ENCODE assay signal across 10 cellular contexts in genomic region chr19:33438016-33438671, GRCh38.
A peak's percentile ranks its signal among the peaks of the same experiment; 100 is the strongest.
DNase-seq lines count a peak whose midpoint lies in the region; ATAC-seq and TF ChIP-seq lines count a peak whose summit lies in the region.
"Had no signal": no experiment of that assay in that cellular context is flagged by ENCODE, and none has a peak within 500 bp of the region (broad histone marks: within the 10 kb centered on the region; RNA-seq: fewer than 3 reads in every experiment).

No MANE protein-coding gene starts in this region.

- no peaks in the 10 kb centered on the region for H3K27me3 ChIP-seq in RWPE2 (ENCODE audit: insufficient read depth, poor library complexity, severe bottlenecking)
- H3K27me3 ChIP-seq in thyroid gland: no peaks in the 10 kb centered on the region
- H3K27me3 ChIP-seq: pancreas had no signal

- no peak for TF ChIP-seq POLR2A in thyroid gland (IDR thresholded peaks at IDR 0.05)

- ATAC-seq in RWPE2 (ENCODE audit: low read depth): peak; percentile 30; the same call in 2 of the 3 replicates
- no peak for ATAC-seq in left cardiac atrium
- no peak for ATAC-seq in GM19467 (IDR thresholded peaks at IDR 0.05; ENCODE audit: unreplicated experiment)
- ATAC-seq: K562, pancreas had no signal

- DNase-seq in NCI-H748 (lab: John Stamatoyannopoulos, UW; ENCODE audit: unreplicated experiment) (peak; percentile 17), NCI-H748 treated with DMSO at 0.1 percent for 48 hours (lab: John Stamatoyannopoulos, UW) (no peak), RWPE2 (ENCODE audit: low spot score) (peak; percentile 38), left cardiac atrium (peak; percentile 16), thyroid gland (peak; percentile 46 to 55), NCI-H1048 (lab: John Stamatoyannopoulos, UW) (no peak), AG08396 (ENCODE audit: low spot score) (no peak)

- intact Hi-C loops in left cardiac atrium (cut with DNase I) (no loop called here), thyroid gland (cut with DNase I) (no loop called here)

- H3K36me3 ChIP-seq in RWPE2 (ENCODE audit: low read depth): no peaks in the 10 kb centered on the region
- no peaks in the 10 kb centered on the region for H3K36me3 ChIP-seq in thyroid gland
- H3K36me3 ChIP-seq: pancreas had no signal

- H3K4me1 ChIP-seq in RWPE2 (ENCODE audit: insufficient read depth, poor library complexity, severe bottlenecking) (no peaks in the 10 kb centered on the region), thyroid gland (no peaks in the 10 kb centered on the region)
- H3K4me1 ChIP-seq: pancreas had no signal

- H3K27ac ChIP-seq in RWPE2 (ENCODE audit: poor library complexity, severe bottlenecking): no peak overlapping the region
- no peak overlapping the region for H3K27ac ChIP-seq in thyroid gland
- H3K27ac ChIP-seq: pancreas had no signal

- 21 to 56% methylated on average over 3 to 9 of the region's 10 CpGs for WGBS in thyroid gland, 2 donors

- H3K9me3 ChIP-seq in RWPE2 (ENCODE audit: severe bottlenecking) (no peaks in the 10 kb centered on the region), thyroid gland (no peaks in the 10 kb centered on the region)
- H3K9me3 ChIP-seq: pancreas had no signal

- H3K4me3 ChIP-seq in RWPE2 (ENCODE audit: severe bottlenecking) (no peak overlapping the region), thyroid gland (replicated peaks in 1 of 3) (no peak overlapping the region)
- H3K4me3 ChIP-seq: K562, pancreas had no signal

- TF ChIP-seq CTCF in RWPE2 (IDR thresholded peaks at IDR 0.05; ENCODE audit: poor library complexity, severe bottlenecking) (no peak), thyroid gland (IDR thresholded peaks at IDR 0.05) (no peak)

Comparison
In these comparisons a context has a peak if more than half of its experiments do, and no peak if none do; other contexts are left out.
1. DNase-seq: peak in NCI-H748 (single experiment), RWPE2 (single experiment), left cardiac atrium (single experiment) and thyroid gland (2 of 2); none in NCI-H748 treated with DMSO at 0.1 percent for 48 hours (single experiment), NCI-H1048 (single experiment) and AG08396 (single experiment).